ENCODE assay signal across 27 cellular contexts in the genomic region with DNA sequence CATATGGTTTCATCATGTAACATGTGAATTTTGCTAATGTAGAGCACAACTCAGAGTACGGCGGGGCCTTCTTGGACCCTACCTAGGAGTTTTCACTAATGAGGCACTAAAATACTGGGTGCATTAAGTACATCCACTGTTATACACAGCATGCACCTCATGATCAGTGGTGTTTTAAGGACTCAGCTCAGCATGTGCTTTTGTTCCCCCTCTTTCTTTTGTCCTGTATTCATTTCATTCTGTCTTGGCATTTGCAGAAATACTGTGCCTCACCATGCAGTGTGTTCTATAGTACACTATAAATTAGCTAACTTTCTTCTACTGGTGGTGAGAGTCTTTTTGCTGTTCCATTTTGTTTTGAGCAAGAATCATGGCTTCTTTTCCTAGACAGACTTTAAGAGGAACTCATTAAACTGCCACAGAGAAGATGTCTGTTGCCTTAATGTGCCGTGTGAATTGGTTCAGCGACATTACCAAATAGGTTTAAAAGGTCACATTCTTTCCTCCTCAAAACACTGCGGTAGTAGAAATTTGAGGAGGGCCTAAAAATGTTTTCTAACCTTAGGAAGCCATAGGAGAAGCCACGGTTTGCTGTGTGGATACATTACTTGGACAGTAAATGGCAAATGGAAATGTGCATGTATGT.
DNase-seq lines count a peak whose midpoint lies in the region; ATAC-seq, FAIRE-seq and TF ChIP-seq lines count a peak whose summit lies in the region.
"Had no signal": no experiment of that assay in that cellular context is flagged by ENCODE, and none has a peak within 500 bp of the region (broad histone marks: within the 10 kb centered on the region; RNA-seq: fewer than 3 reads in every experiment).

No MANE protein-coding gene starts in this region.

- no peak overlapping the region for H3K27ac Mint-ChIP-seq in GM23338
- H3K27ac Mint-ChIP-seq: B cell, CD14-positive monocyte, HFFc6 had no signal

- no peak overlapping the region for H4K91ac ChIP-seq in neuronal stem cell (ENCODE audit: low read depth, low read length, poor library complexity)

- intact Hi-C loops in lower lobe of right lung (cut with DNase I) = no loop called here

- H3K4me3 Mint-ChIP-seq in GM23338 = no peak overlapping the region
- H3K4me3 Mint-ChIP-seq: B cell, HFFc6 had no signal

- no peak overlapping the region for H3K4ac ChIP-seq in neuronal stem cell (ENCODE audit: low read length)

- no peaks in the 10 kb centered on the region for H3K27me3 Mint-ChIP-seq in GM23338 (ENCODE audit: insufficient read depth, low read depth, poor library complexity)
- H3K27me3 Mint-ChIP-seq: B cell had no signal

- H3K4me1 Mint-ChIP-seq in GM23338 = peaks cover 10% of the 10 kb centered on the region
- H3K4me1 Mint-ChIP-seq: B cell had no signal

- H3K4me3 ChIP-seq in GM23338 = no peak overlapping the region
- H3K4me3 ChIP-seq in keratinocyte (ENCODE audit: control insufficient read depth in 2 of 3, extremely low read depth in 1 of 3, insufficient read depth in 2 of 3, low read depth in 1 of 3, low read length in 3 of 3) = no peak overlapping the region
- H3K4me3 ChIP-seq in neuronal stem cell (ENCODE audit: low read length in 2 of 2) = no peak overlapping the region
- H3K4me3 ChIP-seq in lower lobe of right lung = no peak overlapping the region
- no peak overlapping the region for H3K4me3 ChIP-seq in small intestine (ENCODE audit: low read depth in 1 of 2, low read length in 2 of 2)

- no peaks in the 10 kb centered on the region for H3K9me2 ChIP-seq in GM23338 (ENCODE audit: insufficient read depth)

- no peak overlapping the region for H3K18ac ChIP-seq in neuronal stem cell (ENCODE audit: low read length)

- no CpG with 5 or more reads among the region's 6 CpGs for WGBS in neuronal stem cell (ENCODE audit: extremely low coverage in 2 of 2, insufficient read length in 2 of 2, insufficient replicate concordance in 1 of 2), 2 donors
- WGBS in small intestine, 3 donors = 91 to 93% (median 93%) methylated on average over 6 of the region's 6 CpGs

- H2BK15ac ChIP-seq in neuronal stem cell (ENCODE audit: low read length) = no peak overlapping the region

- H3K79me2 ChIP-seq in GM23338 (replicated peaks; ENCODE audit: insufficient read depth) (no peaks in the 10 kb centered on the region), keratinocyte (ENCODE audit: control insufficient read depth, insufficient read depth, low read length) (no peaks in the 10 kb centered on the region)

- no peaks in the 10 kb centered on the region for H3K79me1 ChIP-seq in neuronal stem cell (ENCODE audit: low read depth, low read length)

- H3K27ac ChIP-seq in GM23338 (ENCODE audit: low read depth) (no peak overlapping the region), keratinocyte (ENCODE audit: control insufficient read depth, insufficient read depth, low read length) (no peak overlapping the region), neuronal stem cell (replicated peaks; ENCODE audit: low read length) (peak overlapping the region; percentile 59), lower lobe of right lung (no peak overlapping the region), small intestine (ENCODE audit: low read depth in 1 of 2, low read length in 1 of 2) (no peak overlapping the region)

- H3F3A ChIP-seq in GM23338 (replicated peaks; ENCODE audit: low read depth) = no peaks in the 10 kb centered on the region

- no peak overlapping the region for H3K23ac ChIP-seq in neuronal stem cell (ENCODE audit: low read depth, low read length, poor library complexity)

- no peak overlapping the region for H2BK120ac ChIP-seq in neuronal stem cell (ENCODE audit: low read depth, low read length)

- H3K9me1 ChIP-seq in keratinocyte (ENCODE audit: control insufficient read depth, extremely low read depth, insufficient read depth, low read length) = no peaks in the 10 kb centered on the region

- no peak overlapping the region for H2BK5ac ChIP-seq in neuronal stem cell (ENCODE audit: low read length)

- dilution Hi-C loops in keratinocyte (cut with MboI; ENCODE audit: extremely low pct_ligation_motif_present, low sequenced_read_pairs) = no loop called here

- H3K9me3 Mint-ChIP-seq in GM23338 = no peaks in the 10 kb centered on the region
- H3K9me3 Mint-ChIP-seq: HFFc6 had no signal

- FAIRE-seq in keratinocyte (lab: Jason Lieb, UNC) (peak; percentile 56), small intestine (lab: Jason Lieb, UNC) (no peak)
- FAIRE-seq: A204.1, D721Med, GM18507, H54 had no signal

- H4K8ac ChIP-seq in neuronal stem cell (ENCODE audit: low read depth, low read length) = no peak overlapping the region

- no peak for TF ChIP-seq CTCF in GM23338 (conservative IDR thresholded peaks at IDR 0.05; ENCODE audit: low read depth in 2 of 2)
- no peak for TF ChIP-seq CTCF in keratinocyte (optimal IDR thresholded peaks at IDR 0.05 in 1 of 3, IDR thresholded peaks at IDR 0.05 in 1 of 3, conservative IDR thresholded peaks at IDR 0.05 in 1 of 3; ENCODE audit: extremely low read depth in 1 of 3, insufficient read depth in 2 of 3, low read length in 3 of 3)
- no peak for TF ChIP-seq CTCF in lower lobe of right lung (IDR thresholded peaks at IDR 0.05)

- no peaks in the 10 kb centered on the region for H3K36me3 Mint-ChIP-seq in GM23338 (ENCODE audit: low read depth)

- no peaks in the 10 kb centered on the region for H4K20me1 ChIP-seq in GM23338 (replicated peaks; ENCODE audit: insufficient read depth)
- no peaks in the 10 kb centered on the region for H4K20me1 ChIP-seq in keratinocyte (ENCODE audit: control insufficient read depth, extremely low read depth, insufficient read depth, low read length)

- no peak overlapping the region for H3K14ac ChIP-seq in neuronal stem cell (ENCODE audit: low read length)

- H2AFZ ChIP-seq in GM23338 (no peak overlapping the region), keratinocyte (ENCODE audit: control insufficient read depth, low read length) (no peak overlapping the region), neuronal stem cell (ENCODE audit: low read length) (peak overlapping the region; percentile 67)

- no peaks in the 10 kb centered on the region for H3K36me3 ChIP-seq in GM23338 (ENCODE audit: insufficient read depth)
- no peaks in the 10 kb centered on the region for H3K36me3 ChIP-seq in keratinocyte (ENCODE audit: control insufficient read depth in 2 of 2, extremely low read depth in 1 of 2, insufficient read depth in 2 of 2, low read length in 2 of 2)
- H3K36me3 ChIP-seq in neuronal stem cell (replicated peaks in 1 of 2; ENCODE audit: control insufficient read depth in 2 of 2, insufficient read depth in 2 of 2, low read length in 2 of 2) = no peaks in the 10 kb centered on the region
- H3K36me3 ChIP-seq in lower lobe of right lung = no peaks in the 10 kb centered on the region
- no peaks in the 10 kb centered on the region for H3K36me3 ChIP-seq in small intestine (ENCODE audit: control insufficient read depth in 2 of 2, insufficient read depth in 2 of 2, low read length in 2 of 2)

- H3K4me1 ChIP-seq in GM23338 (ENCODE audit: insufficient read depth) (0 out of 2 replicates have a peak, but pooled peaks cover 2% of the 10 kb centered on the region), keratinocyte (ENCODE audit: control insufficient read depth, extremely low read depth, insufficient read depth, low read length) (peaks cover 21% of the 10 kb centered on the region), neuronal stem cell (ENCODE audit: control insufficient read depth in 2 of 2, insufficient read depth in 1 of 2, low read depth in 1 of 2, low read length in 2 of 2) (peaks cover 10% of the 10 kb centered on the region in 2 donors), lower lobe of right lung (peaks cover 9% of the 10 kb centered on the region), small intestine (ENCODE audit: control insufficient read depth in 2 of 2, insufficient read depth in 1 of 2, low read depth in 1 of 2, low read length in 1 of 2) (no peaks in the 10 kb centered on the region)

- H3K9me3 ChIP-seq in keratinocyte (ENCODE audit: control insufficient read depth, low read depth, low read length) (no peaks in the 10 kb centered on the region), neuronal stem cell (replicated peaks in 1 of 2; ENCODE audit: control insufficient read depth in 2 of 2, insufficient read depth in 1 of 2, low read depth in 1 of 2, low read length in 2 of 2) (no peaks in the 10 kb centered on the region), lower lobe of right lung (no peaks in the 10 kb centered on the region), small intestine (ENCODE audit: control insufficient read depth, low read depth) (no peaks in the 10 kb centered on the region)

- ATAC-seq in GM23338 = peak; percentile 29; the same call in 1 of the 3 replicates
- ATAC-seq in lower lobe of right lung = no peak
- no peak for ATAC-seq in GM19397 (IDR thresholded peaks at IDR 0.05; ENCODE audit: unreplicated experiment)
- ATAC-seq: Right ventricle myocardium inferior had no signal

- H2BK12ac ChIP-seq in neuronal stem cell (ENCODE audit: low read length) = no peak overlapping the region

- no peak overlapping the region for H2AK5ac ChIP-seq in neuronal stem cell (ENCODE audit: low read depth, low read length)

- DNase-seq in GM23338 (ENCODE audit: low spot score) (no peak), NCI-H69 (lab: John Stamatoyannopoulos, UW) (peak; percentile 64), keratinocyte (ENCODE audit: low read depth, low spot score) (no peak), neuronal stem cell (ENCODE audit: low spot score) (peak; percentile 38), lower lobe of right lung (no peak), small intestine (no peak), SIG-M5 treated with dmso at 0.1 percent for 504 hours (lab: John Stamatoyannopoulos, UW; ENCODE audit: unreplicated experiment) (no peak)
- DNase-seq: DMS53; GDM1; HFFc6; Kasumi-1; NCI-H1092; NCI-H1436; NCI-H187 treated with DMSO at 0.1 percent for 48 hours; NCI-H2107; NCI-H510A; NCI-H774; NK-92 treated with Interleukin-12 subunit alpha and Interleukin-12 subunit beta, amount 100 ng/mL, for 24 hours; OCI-M1 had no signal

- H3K9ac ChIP-seq in keratinocyte (ENCODE audit: control insufficient read depth, extremely low read depth, insufficient read depth, low read length) (no peak overlapping the region), neuronal stem cell (ENCODE audit: low read depth, low read length, poor library complexity) (no peak overlapping the region)

- H3K27me3 ChIP-seq in GM23338 (ENCODE audit: insufficient read depth) (no peaks in the 10 kb centered on the region), keratinocyte (ENCODE audit: control insufficient read depth, extremely low read depth, insufficient read depth, low read length) (no peaks in the 10 kb centered on the region), neuronal stem cell (ENCODE audit: control insufficient read depth in 3 of 3, insufficient read depth in 3 of 3, low read depth in 1 of 3, low read length in 3 of 3) (no peaks in the 10 kb centered on the region), lower lobe of right lung (ENCODE audit: low read depth) (no peaks in the 10 kb centered on the region), small intestine (ENCODE audit: control insufficient read depth in 2 of 2, insufficient read depth in 2 of 2, low read length in 2 of 2) (no peaks in the 10 kb centered on the region)

- no peak overlapping the region for H3K4me2 ChIP-seq in GM23338
- no peak overlapping the region for H3K4me2 ChIP-seq in keratinocyte (ENCODE audit: control insufficient read depth, extremely low read depth, insufficient read depth, low read depth, low read length)
- H3K4me2 ChIP-seq in neuronal stem cell (ENCODE audit: insufficient read depth, low read length, poor library complexity, severe bottlenecking) = peak overlapping the region; percentile 45

Comparison
In these comparisons a context has a peak if more than half of its experiments do, and no peak if none do; other contexts are left out.
1. DNase-seq: peak in NCI-H69 (single experiment) and neuronal stem cell (single experiment); none in GM23338 (single experiment), keratinocyte (single experiment), lower lobe of right lung (single experiment), small intestine (single experiment) and SIG-M5 treated with dmso at 0.1 percent for 504 hours (single experiment).